2 cellular contexts compared by ENCODE assay signal in genomic region chr1:231163831-231164427, GRCh38.
TF ChIP-seq lines count a peak whose summit lies in the region.

No MANE protein-coding gene starts in this region.

TF ChIP-seq in K562, 482 proteins besides CTCF, POLR2A, EP300 and RAD21 (continued from another document and continues in another):
- TF ChIP-seq MGA (IDR thresholded peaks at IDR 0.05) (0 out of 2 replicates have a peak, but pooled peaks have one; percentile 35), ZNF175 (CRISPR knock-in tag; IDR thresholded peaks at IDR 0.05; ENCODE audit: low read depth) (no peak), MYC (IDR thresholded peaks at IDR 0.05; ENCODE audit: low read depth, low read length) (peak; percentile 39; the same call in 1 of the 2 replicates), MYC (CRISPR knock-in tag; IDR thresholded peaks at IDR 0.05; ENCODE audit: borderline replicate concordance, low read depth) (no peak), GTF2B (IDR thresholded peaks at IDR 0.05; ENCODE audit: extremely low read depth, insufficient read length) (no peak), TCF7 (IDR thresholded peaks at IDR 0.05; ENCODE audit: borderline replicate concordance) (no peak), TARDBP (IDR thresholded peaks at IDR 0.05) (no peak), BRF1 (IDR thresholded peaks at IDR 0.05; ENCODE audit: borderline replicate concordance, extremely low read depth, insufficient read length) (no peak), HLTF (IDR thresholded peaks at IDR 0.05) (no peak), TFE3 (CRISPR knock-in tag; IDR thresholded peaks at IDR 0.05) (no peak)

TF ChIP-seq in HEK293T, 16 proteins besides CTCF, POLR2A, EP300 and RAD21 (continued from another document):
- TF ChIP-seq FOXM1 (IDR thresholded peaks at IDR 0.05; ENCODE audit: borderline replicate concordance): no peak
TF ChIP-seq in HEK293T: peak in this region for 0.
